Comparison of ENCODE assay signal across 1 cellular context in genomic region chr1:213728593-213729536, GRCh38.
A peak's percentile ranks its signal among the peaks of the same experiment; 100 is the strongest.
TF ChIP-seq lines count a peak whose summit lies in the region.

No MANE protein-coding gene starts in this region.

TF ChIP-seq in HepG2, 621 proteins besides CTCF, POLR2A, EP300 and RAD21 (continued from another document and continues in another):
- TF ChIP-seq FOXP4 (CRISPR knock-in tag; IDR thresholded peaks at IDR 0.05) (0 out of 2 replicates have a peak, but pooled peaks have one; percentile 32), PPARG (CRISPR knock-in tag; conservative IDR thresholded peaks at IDR 0.05) (peak; percentile 33; the same call in 1 of the 2 replicates), FOXJ3 (CRISPR knock-in tag; IDR thresholded peaks at IDR 0.05; ENCODE audit: borderline replicate concordance) (peak; percentile 61; the same call in 1 of the 2 replicates), NCOA2 (CRISPR knock-in tag; IDR thresholded peaks at IDR 0.05) (peak; percentile 37; the same call in 1 of the 2 replicates), ZNF292 (CRISPR knock-in tag; IDR thresholded peaks at IDR 0.05; ENCODE audit: borderline replicate concordance, low read depth) (peak; percentile 35; the same call in 1 of the 2 replicates), ZNF709 (CRISPR knock-in tag; IDR thresholded peaks at IDR 0.05) (0 out of 2 replicates have a peak, but pooled peaks have one; percentile 32), NR2C2 (CRISPR knock-in tag; IDR thresholded peaks at IDR 0.05; ENCODE audit: borderline replicate concordance) (peak; percentile 85), FOXC1 (CRISPR knock-in tag; IDR thresholded peaks at IDR 0.05; ENCODE audit: borderline replicate concordance) (0 out of 2 replicates have a peak, but pooled peaks have one; percentile 47), NR2F2 (IDR thresholded peaks at IDR 0.05; ENCODE audit: borderline replicate concordance, low read depth) (peak; percentile 65), AHDC1 (CRISPR knock-in tag; IDR thresholded peaks at IDR 0.05; ENCODE audit: borderline replicate concordance) (peak; percentile 81), RARA (CRISPR knock-in tag; IDR thresholded peaks at IDR 0.05) (peak; percentile 57), FOXO1 (CRISPR knock-in tag; IDR thresholded peaks at IDR 0.05) (peak; percentile 56; the same call in 1 of the 2 replicates), HOMEZ (CRISPR knock-in tag; IDR thresholded peaks at IDR 0.05; ENCODE audit: low read depth) (peak; percentile 64; the same call in 1 of the 2 replicates), KDM1A (CRISPR knock-in tag; IDR thresholded peaks at IDR 0.05) (no peak), LCORL (IDR thresholded peaks at IDR 0.05) (no peak), LCORL (CRISPR knock-in tag; IDR thresholded peaks at IDR 0.05) (peak; percentile 77; the same call in 1 of the 2 replicates), GRHL1 (CRISPR knock-in tag; conservative IDR thresholded peaks at IDR 0.05) (no peak), NONO (IDR thresholded peaks at IDR 0.05) (no peak), NONO (CRISPR knock-in tag; conservative IDR thresholded peaks at IDR 0.05) (0 out of 2 replicates have a peak, but pooled peaks have one; percentile 36), NCOR1 (IDR thresholded peaks at IDR 0.05; ENCODE audit: borderline replicate concordance, low read length) (peak; percentile 69; the same call in 1 of the 2 replicates), ZSCAN5A (CRISPR knock-in tag; IDR thresholded peaks at IDR 0.05; ENCODE audit: borderline replicate concordance) (peak; percentile 39; the same call in 1 of the 2 replicates), TCF7L2 (IDR thresholded peaks at IDR 0.05; ENCODE audit: low read depth, low read length) (no peak), WIZ (CRISPR knock-in tag; IDR thresholded peaks at IDR 0.05) (0 out of 2 replicates have a peak, but pooled peaks have one; percentile 49), PAXIP1 (CRISPR knock-in tag; conservative IDR thresholded peaks at IDR 0.05) (peak; percentile 81), FOXA1 (IDR thresholded peaks at IDR 0.05) (no peak), FOXA1 (CRISPR knock-in tag; IDR thresholded peaks at IDR 0.05) (peak; percentile 40; the same call in 1 of the 2 replicates), TFAP4 (IDR thresholded peaks at IDR 0.05; ENCODE audit: borderline replicate concordance, low read depth) (no peak), SOX13 (IDR thresholded peaks at IDR 0.05) (no peak), SOX13 (CRISPR knock-in tag; conservative IDR thresholded peaks at IDR 0.05 in 1 of 2, IDR thresholded peaks at IDR 0.05 in 1 of 2) (peak in 1 of 2 experiments; percentile 71; a peak in 2 of 4 replicates), ZNF609 (CRISPR knock-in tag; IDR thresholded peaks at IDR 0.05; ENCODE audit: borderline replicate concordance) (peak; percentile 31; the same call in 1 of the 2 replicates), STAG1 (CRISPR knock-in tag; IDR thresholded peaks at IDR 0.05) (0 out of 2 replicates have a peak, but pooled peaks have one; percentile 3), ESRRA (CRISPR knock-in tag; IDR thresholded peaks at IDR 0.05; ENCODE audit: low read depth) (0 out of 2 replicates have a peak, but pooled peaks have one; percentile 28)
